8 cellular contexts compared by ENCODE assay signal in the genomic region with DNA sequence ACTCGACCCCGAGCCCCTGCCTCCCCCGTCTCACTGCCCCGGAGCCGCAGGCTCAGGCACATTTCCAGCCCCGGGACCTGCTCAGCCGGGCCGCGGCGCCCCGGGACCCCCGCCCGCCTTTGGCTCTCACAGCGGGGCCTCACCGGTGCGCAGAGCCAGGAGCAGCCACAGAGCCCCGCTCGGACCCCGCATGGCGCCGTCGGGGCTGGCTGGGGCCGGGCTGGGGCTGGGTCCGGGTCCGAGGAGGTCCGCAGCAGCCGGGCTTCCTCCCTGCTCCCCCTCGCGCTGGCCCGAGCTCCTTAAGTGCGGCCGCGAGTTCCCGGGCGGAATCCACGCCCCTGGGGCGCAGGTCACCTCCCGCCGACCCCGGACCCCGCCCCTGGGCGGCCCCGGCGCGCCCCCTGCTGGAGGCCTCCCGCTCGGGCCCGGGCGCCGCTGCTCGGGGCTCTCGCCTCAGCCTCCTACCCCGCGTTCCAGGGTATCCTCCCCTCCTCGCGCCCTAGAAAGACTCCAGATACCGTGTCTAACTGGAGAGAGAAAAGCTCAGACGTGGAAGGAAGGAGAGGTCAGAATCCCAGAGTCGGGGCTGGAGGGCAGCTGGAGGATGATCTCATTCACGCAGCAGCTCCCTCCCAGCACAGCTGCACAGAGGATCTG. TPM values are rescaled to one million over a fixed set of nuclear protein-coding genes. Genes with fewer than 3 reads are reported as not detected.
DNase-seq lines count a peak whose midpoint lies in the region; ATAC-seq and TF ChIP-seq lines count a peak whose summit lies in the region.

MELTF (minus strand) TSS at position 307 of the 657 bp plus-strand sequence; CDS start at position 192, 115 bp downstream.

- no peaks in the 10 kb centered on the region for H3K36me3 ChIP-seq in CD8-positive, alpha-beta T cell (ENCODE audit: insufficient read depth, low read length)
- H3K36me3 ChIP-seq in prostate gland (no peaks in the 10 kb centered on the region), uterus (no peaks in the 10 kb centered on the region)

- no peak within 1 kb of the TSS for H3K27ac ChIP-seq in CD8-positive, alpha-beta T cell (ENCODE audit: low read depth, low read length)
- H3K27ac ChIP-seq in prostate gland (no peak within 1 kb of the TSS), uterus (peak within 1 kb of the TSS; percentile 81 to 90)

- CTCF ChIA-PET in CD8-positive, alpha-beta T cell (lab: Charles Lee): interaction anchor here (0.6 to 2.5 kb wide), 15 partner anchors 8 to 158 kb away, joined by 3 to 21 read pairs (median 3); no protein-coding TSS in a partner anchor

- ATAC-seq in CD8-positive, alpha-beta T cell: peak; percentile 95
- ATAC-seq in GM19351 (IDR thresholded peaks at IDR 0.05; ENCODE audit: unreplicated experiment): peak; percentile 82
- peak; percentile 63 for ATAC-seq in HG03571 (IDR thresholded peaks at IDR 0.05; ENCODE audit: unreplicated experiment)

- no peak within 1 kb of the TSS for H3K27ac Mint-ChIP-seq in CD8-positive, alpha-beta T cell

- H3K4me3 Mint-ChIP-seq in CD8-positive, alpha-beta T cell: peak within 1 kb of the TSS; percentile 77

- no peak for TF ChIP-seq POLR2A in prostate gland (IDR thresholded peaks at IDR 0.05)
- no peak for TF ChIP-seq POLR2A in uterus (IDR thresholded peaks at IDR 0.05)

- H3K36me3 Mint-ChIP-seq in CD8-positive, alpha-beta T cell: no peaks in the 10 kb centered on the region

- intact Hi-C loops in CD8-positive, alpha-beta T cell (cut with DNase I, micrococcal nuclease): loop anchor here (1.0 kb wide), 3 partner anchors 26 to 191 kb away; no protein-coding TSS in a partner anchor
- intact Hi-C loops in prostate gland (cut with DNase I) (no loop called here), uterus (cut with DNase I; ENCODE audit: low total_unique reads) (no loop called here)

- TF ChIP-seq CTCF in CD8-positive, alpha-beta T cell (IDR thresholded peaks at IDR 0.05): peak; percentile 72
- TF ChIP-seq CTCF in prostate gland (IDR thresholded peaks at IDR 0.05): peak; percentile 59 to 77 (median 63)
- TF ChIP-seq CTCF in uterus (IDR thresholded peaks at IDR 0.05): peak; percentile 35 to 85 (median 72)

- H3K9me3 Mint-ChIP-seq in CD8-positive, alpha-beta T cell: no peaks in the 10 kb centered on the region

- DNase-seq in CD8-positive, alpha-beta T cell: peak; percentile 44 to 82 (median 62)
- DNase-seq in RPMI8226: peak; percentile 87
- peak; percentile 90 for DNase-seq in activated effector memory CD4-positive, alpha-beta T cell treated with anti-CD3 and anti-CD28 coated beads, Interleukin-2, amount 50 U/mL, for 16 hours
- peak; percentile 80 for DNase-seq in glomerular visceral epithelial cell (ENCODE audit: extremely low spot score)
- no peak for DNase-seq in prostate gland (ENCODE audit: low spot score)
- peak; percentile 72 for DNase-seq in uterus

- H3K4me3 ChIP-seq in CD8-positive, alpha-beta T cell (ENCODE audit: low read depth, low read length): peak within 1 kb of the TSS; percentile 54
- H3K4me3 ChIP-seq in prostate gland (peak within 1 kb of the TSS; percentile 38 to 42), uterus (peak within 1 kb of the TSS; percentile 22 to 39)

- no peaks in the 10 kb centered on the region for H3K9me3 ChIP-seq in CD8-positive, alpha-beta T cell (ENCODE audit: low read length)
- no peaks in the 10 kb centered on the region for H3K9me3 ChIP-seq in prostate gland
- H3K9me3 ChIP-seq in uterus: no peaks in the 10 kb centered on the region

- no peaks in the 10 kb centered on the region for H3K27me3 ChIP-seq in CD8-positive, alpha-beta T cell (ENCODE audit: insufficient read depth, low read length)
- H3K27me3 ChIP-seq in prostate gland (replicated peaks; ENCODE audit: insufficient read depth) (no peaks in the 10 kb centered on the region), uterus (no peaks in the 10 kb centered on the region)

- H3K27me3 Mint-ChIP-seq in CD8-positive, alpha-beta T cell (ENCODE audit: low read depth): peaks cover 9% of the 10 kb centered on the region

- H3K4me1 Mint-ChIP-seq in CD8-positive, alpha-beta T cell (ENCODE audit: low read depth): peaks cover 6% of the 10 kb centered on the region

- H3K4me1 ChIP-seq in CD8-positive, alpha-beta T cell (ENCODE audit: insufficient read depth, low read length): peaks cover 16% of the 10 kb centered on the region
- peaks cover 6% of the 10 kb centered on the region for H3K4me1 ChIP-seq in prostate gland (replicated peaks)
- peaks cover 0 to 6% of the 10 kb centered on the region in 2 donors for H3K4me1 ChIP-seq in uterus

- POLR2A ChIA-PET in CD8-positive, alpha-beta T cell (lab: Charles Lee): interaction anchor here (0.7 kb wide), 1 partner anchor 54 kb away, joined by 3 read pairs; no protein-coding TSS in a partner anchor

- 3% methylated on average over 55 of the region's 60 CpGs for WGBS in prostate gland

RNA-seq across cellular contexts. Expression of gene MELTF, which starts in this region (rescaled TPM):
- under 1 TPM; 0.69 to 0.87 TPM for total RNA-seq in CD8-positive, alpha-beta T cell
- total RNA-seq in prostate gland (1 to 10 TPM; 6.9 to 9.0 TPM), uterus (10 to 100 TPM in 2 of 4 donors, 1 to 10 TPM in 1, under 1 TPM in 1; 0.77 to 18.0 (median 6.3) TPM)

Comparison
In these comparisons a context has a peak if more than half of its experiments do, and no peak if none do; other contexts are left out.
1. Peak in DNase-seq, ATAC-seq and H3K4me3 ChIP-seq in CD8-positive, alpha-beta T cell; RNA of the gene not detected or under 1 TPM.
2. H3K27ac ChIP-seq: peak in uterus (2 of 2); none in CD8-positive, alpha-beta T cell (single experiment) and prostate gland (0 of 2).
3. intact Hi-C loops: an anchor here in CD8-positive, alpha-beta T cell (1.0 kb wide); none called in prostate gland and uterus.
4. Peak in every context shown above with its lines, with median percentiles within 50 percentile points of each other: ATAC-seq, H3K4me3 ChIP-seq and CTCF ChIP-seq.